14 cellular contexts compared by ENCODE assay signal in genomic region chr4:181548873-181549541, GRCh38.
A peak's percentile ranks its signal among the peaks of the same experiment; 100 is the strongest.
DNase-seq lines count a peak whose midpoint lies in the region; ATAC-seq and TF ChIP-seq lines count a peak whose summit lies in the region.
"Had no signal": no experiment of that assay in that cellular context is flagged by ENCODE, and none has a peak within 500 bp of the region (broad histone marks: within the 10 kb centered on the region; RNA-seq: fewer than 3 reads in every experiment).

No MANE protein-coding gene starts in this region.

- no peaks in the 10 kb centered on the region for H3K36me3 ChIP-seq in mammary epithelial cell (ENCODE audit: insufficient read depth, low read length)

- no peaks in the 10 kb centered on the region for H3K9me3 ChIP-seq in mammary epithelial cell (replicated peaks; ENCODE audit: insufficient read depth, low read length)
- no peaks in the 10 kb centered on the region for H3K9me3 ChIP-seq in CD4-positive, alpha-beta T cell (ENCODE audit: control insufficient read depth, low read length)

- no peaks in the 10 kb centered on the region for H3K27me3 Mint-ChIP-seq in CD4-positive, alpha-beta T cell
- H3K27me3 Mint-ChIP-seq: activated CD4-positive, alpha-beta T cell treated with anti-CD3 and anti-CD28 coated beads, Interleukin-2, amount 10 ng/mL, durations not matched to agents 24 days and 14 days; activated naive CD8-positive, alpha-beta T cell; stimulated activated naive CD8-positive, alpha-beta T cell treated with anti-CD3 and anti-CD28 coated beads, Interleukin-15, Interleukin-2, amounts not matched to agents 100 ng/mL and 50 ng/mL, for 24 hours had no signal

- CTCF ChIA-PET in mammary epithelial cell (lab: Charles Lee; ENCODE audit: low non-redundant PET) = no interaction called here
- CTCF ChIA-PET in CD4-positive, alpha-beta T cell (lab: Charles Lee) = no interaction called here

- H4K20me1 ChIP-seq in mammary epithelial cell (ENCODE audit: insufficient read depth, low read length) = no peaks in the 10 kb centered on the region

- ATAC-seq in CD4-positive, alpha-beta T cell (ENCODE audit: poor library complexity) = no peak
- ATAC-seq: K562 had no signal

- H3K27ac ChIP-seq in mammary epithelial cell (ENCODE audit: insufficient read depth, low read depth, low read length) = peak overlapping the region; percentile 83
- H3K27ac ChIP-seq in CD4-positive, alpha-beta T cell (ENCODE audit: low read depth, low read length) = no peak overlapping the region
- H3K27ac ChIP-seq: PC-9 had no signal

- POLR2A ChIA-PET in CD4-positive, alpha-beta T cell (lab: Charles Lee) = no interaction called here

- no peak overlapping the region for H3K27ac Mint-ChIP-seq in CD4-positive, alpha-beta T cell
- H3K27ac Mint-ChIP-seq: activated CD4-positive, alpha-beta T cell treated with anti-CD3 and anti-CD28 coated beads, Interleukin-2, amount 10 ng/mL, durations not matched to agents 24 days and 14 days; activated naive CD8-positive, alpha-beta T cell; mesothelial cell of epicardium; stimulated activated naive CD8-positive, alpha-beta T cell treated with anti-CD3 and anti-CD28 coated beads, Interleukin-15, Interleukin-2, amounts not matched to agents 100 ng/mL and 50 ng/mL, for 24 hours had no signal

- H3K27me3 ChIP-seq in mammary epithelial cell (ENCODE audit: insufficient read depth, low read length) = no peaks in the 10 kb centered on the region
- no peaks in the 10 kb centered on the region for H3K27me3 ChIP-seq in CD4-positive, alpha-beta T cell (ENCODE audit: control insufficient read depth, insufficient read depth, low read length)

- intact Hi-C loops in mammary epithelial cell (cut with micrococcal nuclease) = no loop called here
- intact Hi-C loops in CD4-positive, alpha-beta T cell (cut with DNase I, micrococcal nuclease) = no loop called here

- H3K9ac ChIP-seq in mammary epithelial cell (ENCODE audit: insufficient read depth, low read length) = peak overlapping the region; percentile 39

- peaks cover 8% of the 10 kb centered on the region for H3K9me3 Mint-ChIP-seq in CD4-positive, alpha-beta T cell
- H3K9me3 Mint-ChIP-seq: activated CD4-positive, alpha-beta T cell treated with anti-CD3 and anti-CD28 coated beads, Interleukin-2, amount 10 ng/mL, durations not matched to agents 24 days and 14 days; mesothelial cell of epicardium had no signal

- H3K36me3 Mint-ChIP-seq in CD4-positive, alpha-beta T cell (ENCODE audit: low read depth) = no peaks in the 10 kb centered on the region
- H3K36me3 Mint-ChIP-seq: activated naive CD8-positive, alpha-beta T cell; mesothelial cell of epicardium had no signal

- H3K4me3 ChIP-seq in mammary epithelial cell (replicated peaks in 1 of 3; ENCODE audit: insufficient read depth in 1 of 3, low read depth in 2 of 3, low read length in 3 of 3) (peak overlapping the region in 1 of 3 experiments; percentile 2), retinal pigment epithelial cell (ENCODE audit: low read length) (no peak overlapping the region)
- H3K4me3 ChIP-seq: K562, PC-9 had no signal

- no peak overlapping the region for H3K4me3 Mint-ChIP-seq in CD4-positive, alpha-beta T cell
- H3K4me3 Mint-ChIP-seq: activated CD4-positive, alpha-beta T cell treated with anti-CD3 and anti-CD28 coated beads, Interleukin-2, amount 10 ng/mL, durations not matched to agents 24 days and 14 days; activated naive CD8-positive, alpha-beta T cell; mesothelial cell of epicardium; stimulated activated naive CD8-positive, alpha-beta T cell treated with anti-CD3 and anti-CD28 coated beads, Interleukin-15, Interleukin-2, amounts not matched to agents 100 ng/mL and 50 ng/mL, for 24 hours had no signal

- H3K4me1 ChIP-seq in mammary epithelial cell (ENCODE audit: insufficient read depth, low read length) = peaks cover 19% of the 10 kb centered on the region

- no peaks in the 10 kb centered on the region for H3K79me2 ChIP-seq in mammary epithelial cell (ENCODE audit: insufficient read depth, low read length)

- 22% methylated on average over 9 of the region's 9 CpGs for WGBS in mammary epithelial cell (ENCODE audit: low coverage, missing lambda C conversion rate)

- dilution Hi-C loops in mammary epithelial cell (cut with HindIII; ENCODE audit: low sequenced_read_pairs) = no loop called here

- peak overlapping the region; percentile 63 for H3K4me2 ChIP-seq in mammary epithelial cell (ENCODE audit: insufficient read depth, low read depth, low read length)
- H3K4me2 ChIP-seq: PC-9 had no signal

- in situ Hi-C loops in mammary epithelial cell (cut with MboI; ENCODE audit: low sequenced_read_pairs in 2 of 2) = loop anchor here (25.0 kb wide), 2 partner anchors 712 to 887 kb away; no protein-coding TSS in a partner anchor

- BruUV-seq in mammary epithelial cell (replicated peaks; lab: Mats Ljungman, UMichigan) = no TSS peak

- peak overlapping the region; percentile 64 for H2AFZ ChIP-seq in mammary epithelial cell (ENCODE audit: low read depth, low read length)
- H2AFZ ChIP-seq: PC-9 had no signal

- TF ChIP-seq CTCF in mammary epithelial cell (conservative IDR thresholded peaks at IDR 0.05 in 1 of 2, IDR thresholded peaks at IDR 0.05 in 1 of 2; ENCODE audit: extremely low read depth in 1 of 2, insufficient read depth in 1 of 2, low read depth in 1 of 2, low read length in 2 of 2) = no peak
- TF ChIP-seq CTCF in retinal pigment epithelial cell (conservative IDR thresholded peaks at IDR 0.05; ENCODE audit: low read depth, low read length) = no peak
- TF ChIP-seq CTCF in CD4-positive, alpha-beta T cell (IDR thresholded peaks at IDR 0.05) = no peak

- DNase-seq in GM03348 (ENCODE audit: low spot score) (peak; percentile 61), NCI-H146 treated with DMSO at 0.1 percent for 48 hours (lab: John Stamatoyannopoulos, UW; ENCODE audit: unreplicated experiment) (peak; percentile 72), mammary epithelial cell (peak; percentile 79), retinal pigment epithelial cell (ENCODE audit: low read depth) (peak; percentile 48), middle frontal gyrus (ENCODE audit: extremely low spot score, low spot score) (no peak)
- DNase-seq in CD4-positive, alpha-beta T cell = no peak
- DNase-seq in central memory CD4-positive, alpha-beta T cell = no peak
- DNase-seq: activated CD4-positive, alpha-beta T cell treated with anti-CD3 and anti-CD28 coated beads, Interleukin-2, amount 10 ng/mL, durations not matched to agents 24 days and 14 days; foreskin melanocyte; PC-9 had no signal

- H3K4me1 Mint-ChIP-seq in CD4-positive, alpha-beta T cell (ENCODE audit: low read depth) = no peaks in the 10 kb centered on the region
- H3K4me1 Mint-ChIP-seq: activated CD4-positive, alpha-beta T cell treated with anti-CD3 and anti-CD28 coated beads, Interleukin-2, amount 10 ng/mL, durations not matched to agents 24 days and 14 days had no signal

Comparison
In these comparisons a context has a peak if more than half of its experiments do, and no peak if none do; other contexts are left out.
1. DNase-seq: peak in GM03348 (single experiment), NCI-H146 treated with DMSO at 0.1 percent for 48 hours (single experiment), mammary epithelial cell (single experiment) and retinal pigment epithelial cell (single experiment); none in CD4-positive, alpha-beta T cell (0 of 10), middle frontal gyrus (single experiment) and central memory CD4-positive, alpha-beta T cell (single experiment).